ENCODE assay signal across 8 cellular contexts in the genomic region with DNA sequence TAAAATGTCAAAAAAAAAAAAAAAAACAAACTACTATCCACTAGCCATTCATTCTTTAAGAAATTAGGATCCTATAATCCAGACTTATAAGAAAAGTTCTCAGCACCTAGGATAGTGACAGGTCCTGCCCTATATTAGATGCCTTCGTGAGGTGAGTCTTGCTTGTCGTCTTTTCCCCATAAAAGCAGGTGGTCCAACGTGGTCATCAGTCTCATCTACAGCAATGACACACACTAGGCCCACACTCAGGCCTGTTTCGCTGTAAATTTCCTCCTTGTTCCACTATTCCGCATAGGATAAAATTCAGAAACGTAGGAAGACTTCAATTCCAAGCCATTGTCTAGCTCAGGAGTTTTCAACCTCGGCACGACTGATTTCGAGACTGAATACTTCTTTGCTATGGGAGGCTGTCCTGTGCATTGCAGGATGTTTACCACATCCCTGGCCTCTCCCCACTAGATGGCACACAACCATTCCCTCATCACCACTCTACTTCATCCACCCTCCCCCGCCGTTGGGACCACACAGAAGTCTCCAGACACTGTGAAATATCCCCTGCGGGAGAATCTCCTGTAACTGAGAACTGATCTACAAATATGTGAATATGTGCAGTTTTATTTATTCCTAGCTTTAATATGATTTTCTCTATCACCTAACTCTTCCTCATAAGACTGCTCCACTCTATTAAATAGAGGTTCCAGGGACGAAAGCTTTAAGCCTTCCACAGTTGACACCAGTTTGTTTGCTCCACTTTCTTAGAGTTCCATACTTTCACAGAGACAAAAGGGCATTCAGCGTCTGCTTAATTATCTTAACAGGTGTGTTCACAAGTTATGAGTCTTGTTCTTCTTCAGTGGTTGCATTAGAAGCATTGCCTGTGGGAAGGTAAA.
DNase-seq lines count a peak whose midpoint lies in the region; ATAC-seq, FAIRE-seq and TF ChIP-seq lines count a peak whose summit lies in the region.

No MANE protein-coding gene starts in this region.

- no peaks in the 10 kb centered on the region for H3K4me1 ChIP-seq in adrenal gland (replicated peaks in 1 of 2)
- no peaks in the 10 kb centered on the region for H3K4me1 ChIP-seq in keratinocyte (ENCODE audit: control insufficient read depth, extremely low read depth, insufficient read depth, low read length)

- H3K4me3 ChIP-seq in NB4 (ENCODE audit: low read depth, low read length) (no peak overlapping the region), adrenal gland (no peak overlapping the region), keratinocyte (ENCODE audit: control insufficient read depth in 2 of 3, extremely low read depth in 1 of 3, insufficient read depth in 2 of 3, low read depth in 1 of 3, low read length in 3 of 3) (no peak overlapping the region)

- no peaks in the 10 kb centered on the region for H3K36me3 ChIP-seq in adrenal gland (replicated peaks in 1 of 2)
- no peaks in the 10 kb centered on the region for H3K36me3 ChIP-seq in keratinocyte (ENCODE audit: control insufficient read depth in 2 of 2, extremely low read depth in 1 of 2, insufficient read depth in 2 of 2, low read length in 2 of 2)

- H3K9ac ChIP-seq in keratinocyte (ENCODE audit: control insufficient read depth, extremely low read depth, insufficient read depth, low read length), result no peak overlapping the region

- H3K4me2 ChIP-seq in keratinocyte (ENCODE audit: control insufficient read depth, extremely low read depth, insufficient read depth, low read depth, low read length), result no peak overlapping the region

- peak; percentile 75 for FAIRE-seq in keratinocyte (lab: Jason Lieb, UNC)

- dilution Hi-C loops in keratinocyte (cut with MboI; ENCODE audit: extremely low pct_ligation_motif_present, low sequenced_read_pairs), result no loop called here

- H3K79me2 ChIP-seq in keratinocyte (ENCODE audit: control insufficient read depth, insufficient read depth, low read length), result no peaks in the 10 kb centered on the region

- TF ChIP-seq POLR2A in NB4 (IDR thresholded peaks at IDR 0.05; ENCODE audit: extremely low read depth, insufficient read length) (no peak), adrenal gland (IDR thresholded peaks at IDR 0.05) (no peak)

- TF ChIP-seq CTCF in NB4 (IDR thresholded peaks at IDR 0.05; ENCODE audit: low read depth, low read length) (peak; percentile 62), adrenal gland (IDR thresholded peaks at IDR 0.05) (peak in 4 of 6 experiments; percentile 13 to 35 (median 30)), keratinocyte (optimal IDR thresholded peaks at IDR 0.05 in 1 of 3, IDR thresholded peaks at IDR 0.05 in 1 of 3, conservative IDR thresholded peaks at IDR 0.05 in 1 of 3; ENCODE audit: extremely low read depth in 1 of 3, insufficient read depth in 2 of 3, low read length in 3 of 3) (peak; percentile 60 to 94 (median 74))

- DNase-seq in NB4 (ENCODE audit: low read depth) (peak; percentile 54), adrenal gland (peak in 6 of 7 donors; percentile 8 to 56 (median 22)), keratinocyte (ENCODE audit: low read depth, low spot score) (no peak), NCI-H2227 (lab: John Stamatoyannopoulos, UW; ENCODE audit: unreplicated experiment) (no peak), GF-D8 (lab: John Stamatoyannopoulos, UW) (no peak)

- H3K27me3 ChIP-seq in adrenal gland, result no peaks in the 10 kb centered on the region
- H3K27me3 ChIP-seq in keratinocyte (ENCODE audit: control insufficient read depth, extremely low read depth, insufficient read depth, low read length), result no peaks in the 10 kb centered on the region

- no peaks in the 10 kb centered on the region for H4K20me1 ChIP-seq in keratinocyte (ENCODE audit: control insufficient read depth, extremely low read depth, insufficient read depth, low read length)

- intact Hi-C loops in adrenal gland (cut with DNase I), result no loop called here

- 40 to 48% (median 43%) methylated on average over 14 of the region's 14 CpGs for WGBS in adrenal gland, 4 donors

- H3K9me3 ChIP-seq in adrenal gland (replicated peaks in 1 of 3), result no peaks in the 10 kb centered on the region
- no peaks in the 10 kb centered on the region for H3K9me3 ChIP-seq in keratinocyte (ENCODE audit: control insufficient read depth, low read depth, low read length)

- H3K27ac ChIP-seq in adrenal gland (no peak overlapping the region), keratinocyte (ENCODE audit: control insufficient read depth, insufficient read depth, low read length) (no peak overlapping the region)

- peak; percentile 75 for ATAC-seq in GM18511 (IDR thresholded peaks at IDR 0.05; ENCODE audit: unreplicated experiment)
- no peak for ATAC-seq in HG02610 (IDR thresholded peaks at IDR 0.05; ENCODE audit: unreplicated experiment)
- no peak for ATAC-seq in HG03108 (IDR thresholded peaks at IDR 0.05; ENCODE audit: unreplicated experiment)

- H2AFZ ChIP-seq in keratinocyte (ENCODE audit: control insufficient read depth, low read length), result no peak overlapping the region

- no peaks in the 10 kb centered on the region for H3K9me1 ChIP-seq in keratinocyte (ENCODE audit: control insufficient read depth, extremely low read depth, insufficient read depth, low read length)

Comparison
In these comparisons a context has a peak if more than half of its experiments do, and no peak if none do; other contexts are left out.
1. DNase-seq: peak in NB4 (single experiment) and adrenal gland (6 of 7); none in keratinocyte (single experiment), NCI-H2227 (single experiment) and GF-D8 (single experiment).
2. Peak in every context shown above with its lines, with median percentiles within 50 percentile points of each other: CTCF ChIP-seq.